Comparison of ENCODE assay signal across 14 cellular contexts in the genomic region with DNA sequence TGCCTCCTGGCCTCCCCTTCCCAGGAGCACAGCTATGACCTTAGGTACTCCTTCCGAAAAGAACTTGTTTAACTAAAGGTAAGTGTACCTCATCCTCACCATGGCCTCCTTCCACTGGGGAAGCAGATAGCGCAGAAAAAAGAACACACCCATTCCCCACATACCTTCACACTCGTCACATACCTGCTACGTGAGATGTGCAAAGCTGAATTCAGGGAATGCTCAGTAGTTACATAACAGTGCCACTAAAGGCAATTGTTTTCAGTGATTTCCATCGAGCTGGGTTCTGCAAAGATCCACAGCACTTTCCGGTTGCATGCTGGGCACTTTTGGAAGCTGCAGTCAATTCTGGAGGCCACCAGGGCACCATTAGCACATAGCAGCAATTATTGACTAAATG. TPM values are rescaled to one million over a fixed set of nuclear protein-coding genes. Genes with fewer than 3 reads are reported as not detected.
DNase-seq lines count a peak whose midpoint lies in the region; ATAC-seq, FAIRE-seq and TF ChIP-seq lines count a peak whose summit lies in the region.
"Had no signal": no experiment of that assay in that cellular context is flagged by ENCODE, and none has a peak within 500 bp of the region (broad histone marks: within the 10 kb centered on the region; RNA-seq: fewer than 3 reads in every experiment).

No MANE protein-coding gene starts in this region.

- no peak for ATAC-seq in left cardiac atrium
- peak; percentile 3 for ATAC-seq in upper lobe of right lung
- ATAC-seq: left ventricle myocardium superior had no signal

- no peak for DNase-seq in right atrium auricular region (ENCODE audit: low spot score)
- DNase-seq in left cardiac atrium: no peak
- peak; percentile 16 to 19 for DNase-seq in SW 1271 (lab: John Stamatoyannopoulos, UW)
- DNase-seq in keratinocyte (ENCODE audit: low read depth, low spot score): no peak
- no peak for DNase-seq in upper lobe of right lung
- no peak for DNase-seq in inferior parietal cortex (ENCODE audit: extremely low spot score)
- DNase-seq in GM19239 (ENCODE audit: insufficient read length, low spot score): no peak
- no peak for DNase-seq in glomerular visceral epithelial cell (ENCODE audit: extremely low spot score)
- DNase-seq: AML-193, foreskin fibroblast, left ventricle myocardium superior, naive B cell, SHP77 had no signal

- dilution Hi-C loops in keratinocyte (cut with MboI; ENCODE audit: extremely low pct_ligation_motif_present, low sequenced_read_pairs): no loop called here

- no peak for TF ChIP-seq CTCF in right atrium auricular region (IDR thresholded peaks at IDR 0.05)
- TF ChIP-seq CTCF in keratinocyte (optimal IDR thresholded peaks at IDR 0.05 in 1 of 3, IDR thresholded peaks at IDR 0.05 in 1 of 3, conservative IDR thresholded peaks at IDR 0.05 in 1 of 3; ENCODE audit: extremely low read depth in 1 of 3, insufficient read depth in 2 of 3, low read length in 3 of 3): no peak
- TF ChIP-seq CTCF in upper lobe of right lung (IDR thresholded peaks at IDR 0.05): no peak

- H3K27ac ChIP-seq in right atrium auricular region: peak overlapping the region; percentile 3 to 68
- H3K27ac ChIP-seq in keratinocyte (ENCODE audit: control insufficient read depth, insufficient read depth, low read length): no peak overlapping the region
- no peak overlapping the region for H3K27ac ChIP-seq in upper lobe of right lung

- H3K4me1 ChIP-seq in right atrium auricular region: peaks cover 0 to 39% of the 10 kb centered on the region in 2 donors
- H3K4me1 ChIP-seq in keratinocyte (ENCODE audit: control insufficient read depth, extremely low read depth, insufficient read depth, low read length): peaks cover 31% of the 10 kb centered on the region
- peaks cover 19% of the 10 kb centered on the region for H3K4me1 ChIP-seq in upper lobe of right lung

- H4K20me1 ChIP-seq in keratinocyte (ENCODE audit: control insufficient read depth, extremely low read depth, insufficient read depth, low read length): no peaks in the 10 kb centered on the region

- H3K4me3 ChIP-seq in right atrium auricular region: no peak overlapping the region
- H3K4me3 ChIP-seq in keratinocyte (ENCODE audit: control insufficient read depth in 2 of 3, extremely low read depth in 1 of 3, insufficient read depth in 2 of 3, low read depth in 1 of 3, low read length in 3 of 3): peak overlapping the region in 1 of 3 experiments; percentile 16
- H3K4me3 ChIP-seq in upper lobe of right lung: no peak overlapping the region

- peaks cover 15% of the 10 kb centered on the region for H3K79me2 ChIP-seq in keratinocyte (ENCODE audit: control insufficient read depth, insufficient read depth, low read length)

- H2AFZ ChIP-seq in keratinocyte (ENCODE audit: control insufficient read depth, low read length): no peak overlapping the region

- no peaks in the 10 kb centered on the region for H3K36me3 ChIP-seq in right atrium auricular region
- no peaks in the 10 kb centered on the region for H3K36me3 ChIP-seq in keratinocyte (ENCODE audit: control insufficient read depth in 2 of 2, extremely low read depth in 1 of 2, insufficient read depth in 2 of 2, low read length in 2 of 2)
- no peaks in the 10 kb centered on the region for H3K36me3 ChIP-seq in upper lobe of right lung

- no peaks in the 10 kb centered on the region for H3K27me3 ChIP-seq in right atrium auricular region
- H3K27me3 ChIP-seq in keratinocyte (ENCODE audit: control insufficient read depth, extremely low read depth, insufficient read depth, low read length): no peaks in the 10 kb centered on the region
- H3K27me3 ChIP-seq in upper lobe of right lung: no peaks in the 10 kb centered on the region

- peak overlapping the region; percentile 57 for H3K4me2 ChIP-seq in keratinocyte (ENCODE audit: control insufficient read depth, extremely low read depth, insufficient read depth, low read depth, low read length)

- H3K9me3 ChIP-seq in right atrium auricular region (no peaks in the 10 kb centered on the region), keratinocyte (ENCODE audit: control insufficient read depth, low read depth, low read length) (no peaks in the 10 kb centered on the region), upper lobe of right lung (no peaks in the 10 kb centered on the region)

- peak overlapping the region; percentile 60 for H3K9ac ChIP-seq in keratinocyte (ENCODE audit: control insufficient read depth, extremely low read depth, insufficient read depth, low read length)

- FAIRE-seq in keratinocyte (lab: Jason Lieb, UNC) (no peak), GM19239 (lab: Jason Lieb, UNC) (no peak)

- H3K9me1 ChIP-seq in keratinocyte (ENCODE audit: control insufficient read depth, extremely low read depth, insufficient read depth, low read length): no peaks in the 10 kb centered on the region

- intact Hi-C loops in left cardiac atrium (cut with DNase I) (no loop called here), upper lobe of right lung (cut with DNase I) (no loop called here)

RNA-seq across cellular contexts. Expression of a gene that starts 41.1 kb away (rescaled TPM):
- 1 to 10 TPM in 1 of 2 donors, under 1 TPM in 1; 0.37 to 1.2 TPM for total RNA-seq in right atrium auricular region
- 1 to 10 TPM in 1 of 2 donors, under 1 TPM in 1; 0.13 to 1.9 TPM for total RNA-seq in left cardiac atrium
- 3.4 to 5.9 TPM (median 4.4 TPM) in 3 replicates for polyA plus RNA-seq in keratinocyte
- polyA plus RNA-seq in keratinocyte (2011; ENCODE audit: low read depth): 3.4 TPM
- polyA plus RNA-seq in keratinocyte (2011; cell fraction: cytosol; rRNA removed): 5.5 and 7.0 TPM in 2 replicates
- 7.3 and 7.6 TPM in 2 replicates for polyA plus RNA-seq in keratinocyte (2011; cell fraction: nucleus; rRNA removed)
- 8.2 and 8.9 TPM in 2 replicates for polyA plus RNA-seq in keratinocyte (2012; ENCODE audit: low replicate concordance)
- polyA minus RNA-seq in keratinocyte: 5.7 to 8.2 TPM (median 6.8 TPM) in 3 replicates
- polyA minus RNA-seq in keratinocyte (2011; cell fraction: cytosol; rRNA and poly(A)+ RNA removed): 2.1 TPM
- polyA minus RNA-seq in keratinocyte (2011; cell fraction: nucleus; rRNA and poly(A)+ RNA removed): 5.5 and 6.1 TPM in 2 replicates
- total RNA-seq in upper lobe of right lung: 1.6 TPM
- total RNA-seq: cerebellum had no signal

Comparison
In these comparisons a context has a peak if more than half of its experiments do, and no peak if none do; other contexts are left out.
1. DNase-seq: peak in SW 1271 (2 of 2); none in right atrium auricular region (single experiment), left cardiac atrium (single experiment), keratinocyte (single experiment), upper lobe of right lung (single experiment), inferior parietal cortex (single experiment), GM19239 (single experiment) and glomerular visceral epithelial cell (single experiment).
2. H3K27ac ChIP-seq: peak in right atrium auricular region (2 of 2); none in keratinocyte (single experiment) and upper lobe of right lung (single experiment).